Comparison of ENCODE assay signal across 8 cellular contexts in the genomic region with DNA sequence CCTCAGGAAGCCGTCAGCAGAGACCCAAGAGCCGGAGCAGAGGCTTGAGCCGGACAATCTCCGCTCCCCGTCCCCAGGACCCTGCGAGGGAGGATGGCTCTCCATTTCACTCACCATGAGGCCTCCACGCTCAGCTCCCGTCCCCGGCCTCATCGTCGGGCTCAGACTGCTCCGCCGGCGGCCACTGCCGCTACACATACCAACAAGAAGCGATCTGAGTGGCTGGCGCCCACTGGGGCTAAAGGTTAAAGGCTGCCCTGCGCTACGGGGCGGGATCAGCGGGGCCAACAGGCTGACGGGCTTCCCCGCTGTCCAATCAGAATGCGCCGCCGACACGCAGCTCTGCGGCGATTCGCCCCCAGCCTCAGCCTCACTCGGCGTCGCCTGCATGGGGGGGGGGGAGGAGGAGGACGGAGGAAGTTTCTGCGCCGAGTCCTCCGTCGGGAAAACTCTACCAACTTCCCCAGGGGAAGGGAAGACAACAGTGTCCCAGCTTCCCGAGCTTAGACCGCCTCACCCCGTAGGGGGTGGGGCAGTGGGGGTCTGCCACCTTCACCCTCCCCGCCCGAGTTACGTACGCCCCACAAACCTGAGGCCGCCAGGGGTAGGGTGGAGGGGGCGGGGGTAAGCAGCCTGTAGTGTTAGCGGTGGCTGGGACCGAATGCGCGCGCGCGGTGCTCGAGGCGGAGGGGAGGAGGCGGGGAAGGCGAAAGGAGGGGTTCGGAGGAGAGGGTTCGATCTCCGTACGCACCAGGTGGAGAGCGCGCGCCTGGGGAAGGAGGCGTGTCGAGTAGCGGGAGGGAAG. TPM values are rescaled to one million over a fixed set of nuclear protein-coding genes. Genes with fewer than 3 reads are reported as not detected.
DNase-seq lines count a peak whose midpoint lies in the region; ATAC-seq and TF ChIP-seq lines count a peak whose summit lies in the region.

Gene PRPF40A, minus strand, starts transcription at position 220 of the 805 bp plus-strand sequence. Its CDS starts 22 bp downstream, at position 198.

- peak within 1 kb of the TSS; percentile 99 for H3K4me3 Mint-ChIP-seq in activated CD4-positive, alpha-beta T cell treated with anti-CD3 and anti-CD28 coated beads for 36 hours

- peak within 1 kb of the TSS; percentile 98 for H3K4me3 ChIP-seq in choroid plexus epithelial cell (ENCODE audit: low read depth, low read length)

- H3K4me1 Mint-ChIP-seq in activated CD4-positive, alpha-beta T cell treated with anti-CD3 and anti-CD28 coated beads for 36 hours = peaks cover 61% of the 10 kb centered on the region

- ATAC-seq in HG03442 (IDR thresholded peaks at IDR 0.05; ENCODE audit: unreplicated experiment) = peak; percentile 66
- ATAC-seq in activated CD4-positive, alpha-beta T cell treated with anti-CD3 and anti-CD28 coated beads for 36 hours = peak; percentile 82

- no peak for TF ChIP-seq CTCF in choroid plexus epithelial cell (conservative IDR thresholded peaks at IDR 0.05; ENCODE audit: low read depth, low read length)

- H3K9me3 Mint-ChIP-seq in activated CD4-positive, alpha-beta T cell treated with anti-CD3 and anti-CD28 coated beads for 36 hours (ENCODE audit: low read depth) = no peaks in the 10 kb centered on the region

- no peaks in the 10 kb centered on the region for H3K27me3 Mint-ChIP-seq in activated CD4-positive, alpha-beta T cell treated with anti-CD3 and anti-CD28 coated beads for 36 hours

- H3K27ac Mint-ChIP-seq in activated CD4-positive, alpha-beta T cell treated with anti-CD3 and anti-CD28 coated beads for 36 hours = peak within 1 kb of the TSS; percentile 99

- peaks cover 43% of the 10 kb centered on the region for H3K36me3 Mint-ChIP-seq in activated CD4-positive, alpha-beta T cell treated with anti-CD3 and anti-CD28 coated beads for 36 hours (ENCODE audit: low read depth)

- CTCF ChIA-PET in activated CD4-positive, alpha-beta T cell treated with anti-CD3 and anti-CD28 coated beads for 36 hours (lab: Charles Lee) = interaction anchor here (0.6 to 3.5 kb wide), 8 partner anchors 9 to 88 kb away, joined by 3 to 24 read pairs (median 4); no protein-coding TSS in a partner anchor

- DNase-seq in Ammon's horn (ENCODE audit: low spot score) (peak; percentile 99), GM19238 (ENCODE audit: insufficient read length, low spot score) (peak; percentile 83), NCI-H524 (lab: John Stamatoyannopoulos, UW) (peak; percentile 94 to 97), choroid plexus epithelial cell (ENCODE audit: low read depth) (peak; percentile 99), kidney glomerular epithelial cell (lab: John Stamatoyannopoulos, UW) (peak; percentile 97)
- peak; percentile 99 for DNase-seq in activated CD4-positive, alpha-beta T cell treated with anti-CD3 and anti-CD28 coated beads for 36 hours
- DNase-seq in stimulated activated CD4-positive, alpha-beta T cell treated with anti-CD3 and anti-CD28 coated beads, Interleukin-1b, Interleukin-23, amount 100 ng/mL, for 1 hour (ENCODE audit: low read depth in 2 of 2) = peak; percentile 96 to 99

- intact Hi-C loops in activated CD4-positive, alpha-beta T cell treated with anti-CD3 and anti-CD28 coated beads for 36 hours (cut with DNase I, micrococcal nuclease) = loop anchor here (1.0 to 5.0 kb wide), 7 partner anchors 23 to 1430 kb away; partner anchors contain the start of genes NMI (in 2 of the 2), ARL5A (in 1 of the 2) and FMNL2 (in 1 of the 2)

- POLR2A ChIA-PET in activated CD4-positive, alpha-beta T cell treated with anti-CD3 and anti-CD28 coated beads for 36 hours (lab: Charles Lee) = interaction anchor here (0.9 to 2.2 kb wide), 3 partner anchors 10 to 71 kb away, joined by 3 to 19 read pairs (median 4); no protein-coding TSS in a partner anchor

RNA-seq across cellular contexts. Expression of gene PRPF40A, which starts in this region (rescaled TPM):
- 100 to 1,000 TPM; 145 to 152 TPM for total RNA-seq in activated CD4-positive, alpha-beta T cell treated with anti-CD3 and anti-CD28 coated beads for 36 hours

Comparison
In these comparisons a context has a peak if more than half of its experiments do, and no peak if none do; other contexts are left out.
1. Peak in every context shown above with its lines: DNase-seq, ATAC-seq and H3K4me3 ChIP-seq.